ENCODE assay signal across 12 cellular contexts in genomic region chr12:69988601-69989194, GRCh38.
A peak's percentile ranks its signal among the peaks of the same experiment; 100 is the strongest.
DNase-seq lines count a peak whose midpoint lies in the region; ATAC-seq and TF ChIP-seq lines count a peak whose summit lies in the region.
"Had no signal": no experiment of that assay in that cellular context is flagged by ENCODE, and none has a peak within 500 bp of the region (broad histone marks: within the 10 kb centered on the region; RNA-seq: fewer than 3 reads in every experiment).

No MANE protein-coding gene starts in this region.

- TF ChIP-seq POLR2A in adrenal gland (IDR thresholded peaks at IDR 0.05): no peak

- H3K36me3 ChIP-seq in adrenal gland (replicated peaks in 1 of 2) (no peaks in the 10 kb centered on the region), left ventricle myocardium inferior (no peaks in the 10 kb centered on the region)

- 9 to 12% (median 10%) methylated on average over 5 of the region's 5 CpGs for WGBS in adrenal gland, 4 donors

- peaks cover 10 to 20% of the 10 kb centered on the region in 2 donors for H3K4me1 ChIP-seq in adrenal gland (replicated peaks in 1 of 2)
- H3K4me1 ChIP-seq in left ventricle myocardium inferior: peaks cover 19% of the 10 kb centered on the region

- ATAC-seq in sciatic nerve (peak; percentile 85), HG03378 (IDR thresholded peaks at IDR 0.05; ENCODE audit: unreplicated experiment) (no peak)

- TF ChIP-seq CTCF in adrenal gland (IDR thresholded peaks at IDR 0.05) (no peak), left ventricle myocardium inferior (IDR thresholded peaks at IDR 0.05; ENCODE audit: borderline replicate concordance) (no peak)

- H3K27ac ChIP-seq in adrenal gland (peak overlapping the region; percentile 35 to 80 (median 77)), left ventricle myocardium inferior (replicated peaks) (peak overlapping the region; percentile 78)

- H3K9me3 ChIP-seq in adrenal gland (replicated peaks in 1 of 3) (no peaks in the 10 kb centered on the region), left ventricle myocardium inferior (replicated peaks) (peaks cover 7% of the 10 kb centered on the region)

- H3K4me3 ChIP-seq in adrenal gland (peak overlapping the region in 2 of 4 donors; percentile 24 to 30), left ventricle myocardium inferior (peak overlapping the region; percentile 6)

- intact Hi-C loops in adrenal gland (cut with DNase I) (no loop called here), left ventricle myocardium inferior (cut with micrococcal nuclease) (no loop called here), sciatic nerve (cut with DNase I) (no loop called here)

- peak; percentile 20 for DNase-seq in EL
- DNase-seq in adrenal gland: peak in 1 of 7 donors; percentile 26
- DNase-seq in left ventricle myocardium inferior: no peak
- DNase-seq in sciatic nerve (ENCODE audit: low spot score): no peak
- DNase-seq in middle frontal gyrus (ENCODE audit: extremely low spot score, low spot score): no peak
- no peak for DNase-seq in HuH-7.5 (ENCODE audit: low spot score)
- DNase-seq in activated effector memory CD4-positive, alpha-beta T cell treated with anti-CD3 and anti-CD28 coated beads, Interleukin-2, amount 50 U/mL, for 16 hours: no peak
- DNase-seq: activated CD8-positive, alpha-beta memory T cell treated with anti-CD3 and anti-CD28 coated beads, Interleukin-2, amount 50 U/mL, for 48 hours; CD4-positive, CD25-positive, alpha-beta regulatory T cell; Kasumi-1; NCI-H446 treated with DMSO at 0.1 percent for 48 hours had no signal

- H3K27me3 ChIP-seq in adrenal gland: no peaks in the 10 kb centered on the region
- no peaks in the 10 kb centered on the region for H3K27me3 ChIP-seq in left ventricle myocardium inferior (ENCODE audit: low read depth)
